1 cellular context compared by ENCODE assay signal in the genomic region with DNA sequence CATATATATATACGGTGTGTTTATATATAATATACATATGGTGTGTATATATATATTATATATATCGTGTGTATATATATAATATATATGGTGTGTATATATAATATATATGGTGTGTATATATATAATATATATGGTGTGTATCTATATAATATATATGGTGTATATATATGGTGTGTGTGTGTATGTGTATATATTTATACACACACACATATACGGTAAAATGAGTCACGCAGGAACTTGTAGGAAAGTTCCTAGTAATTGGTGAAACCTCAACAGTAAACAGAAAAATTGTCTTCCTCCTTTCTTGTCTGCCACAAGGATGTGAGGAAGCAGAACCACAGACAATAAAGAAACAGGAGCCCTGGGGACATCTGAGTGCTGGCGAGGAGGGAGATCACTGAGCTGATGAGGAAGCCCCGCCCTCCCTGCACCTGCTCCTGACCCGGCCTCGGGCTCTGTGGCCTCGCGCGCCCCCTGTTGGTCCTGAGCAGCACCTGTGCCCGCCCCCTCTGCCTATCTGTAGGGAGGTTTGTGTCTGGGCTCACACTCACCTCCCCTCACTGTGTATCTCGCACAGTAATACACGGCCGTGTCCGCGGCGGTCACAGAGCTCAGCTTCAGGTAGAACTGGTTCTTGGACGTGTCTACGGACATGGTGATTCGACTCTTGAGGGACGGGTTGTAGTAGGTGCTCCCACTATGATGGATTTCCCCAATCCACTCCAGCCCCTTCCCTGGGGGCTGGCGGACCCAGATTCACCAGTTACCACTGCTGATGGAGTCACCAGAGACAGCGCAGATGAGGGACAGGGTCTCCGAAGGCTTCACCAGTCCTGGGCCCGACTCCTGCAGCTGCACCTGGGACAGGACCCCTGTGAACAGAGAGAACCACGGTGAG.
TF ChIP-seq lines count a peak whose summit lies in the region.

No MANE protein-coding gene starts in this region.

TF ChIP-seq in GM23338, 12 proteins besides CTCF, POLR2A, EP300 and RAD21 (continued from another document):
- TF ChIP-seq, protein P1, sequence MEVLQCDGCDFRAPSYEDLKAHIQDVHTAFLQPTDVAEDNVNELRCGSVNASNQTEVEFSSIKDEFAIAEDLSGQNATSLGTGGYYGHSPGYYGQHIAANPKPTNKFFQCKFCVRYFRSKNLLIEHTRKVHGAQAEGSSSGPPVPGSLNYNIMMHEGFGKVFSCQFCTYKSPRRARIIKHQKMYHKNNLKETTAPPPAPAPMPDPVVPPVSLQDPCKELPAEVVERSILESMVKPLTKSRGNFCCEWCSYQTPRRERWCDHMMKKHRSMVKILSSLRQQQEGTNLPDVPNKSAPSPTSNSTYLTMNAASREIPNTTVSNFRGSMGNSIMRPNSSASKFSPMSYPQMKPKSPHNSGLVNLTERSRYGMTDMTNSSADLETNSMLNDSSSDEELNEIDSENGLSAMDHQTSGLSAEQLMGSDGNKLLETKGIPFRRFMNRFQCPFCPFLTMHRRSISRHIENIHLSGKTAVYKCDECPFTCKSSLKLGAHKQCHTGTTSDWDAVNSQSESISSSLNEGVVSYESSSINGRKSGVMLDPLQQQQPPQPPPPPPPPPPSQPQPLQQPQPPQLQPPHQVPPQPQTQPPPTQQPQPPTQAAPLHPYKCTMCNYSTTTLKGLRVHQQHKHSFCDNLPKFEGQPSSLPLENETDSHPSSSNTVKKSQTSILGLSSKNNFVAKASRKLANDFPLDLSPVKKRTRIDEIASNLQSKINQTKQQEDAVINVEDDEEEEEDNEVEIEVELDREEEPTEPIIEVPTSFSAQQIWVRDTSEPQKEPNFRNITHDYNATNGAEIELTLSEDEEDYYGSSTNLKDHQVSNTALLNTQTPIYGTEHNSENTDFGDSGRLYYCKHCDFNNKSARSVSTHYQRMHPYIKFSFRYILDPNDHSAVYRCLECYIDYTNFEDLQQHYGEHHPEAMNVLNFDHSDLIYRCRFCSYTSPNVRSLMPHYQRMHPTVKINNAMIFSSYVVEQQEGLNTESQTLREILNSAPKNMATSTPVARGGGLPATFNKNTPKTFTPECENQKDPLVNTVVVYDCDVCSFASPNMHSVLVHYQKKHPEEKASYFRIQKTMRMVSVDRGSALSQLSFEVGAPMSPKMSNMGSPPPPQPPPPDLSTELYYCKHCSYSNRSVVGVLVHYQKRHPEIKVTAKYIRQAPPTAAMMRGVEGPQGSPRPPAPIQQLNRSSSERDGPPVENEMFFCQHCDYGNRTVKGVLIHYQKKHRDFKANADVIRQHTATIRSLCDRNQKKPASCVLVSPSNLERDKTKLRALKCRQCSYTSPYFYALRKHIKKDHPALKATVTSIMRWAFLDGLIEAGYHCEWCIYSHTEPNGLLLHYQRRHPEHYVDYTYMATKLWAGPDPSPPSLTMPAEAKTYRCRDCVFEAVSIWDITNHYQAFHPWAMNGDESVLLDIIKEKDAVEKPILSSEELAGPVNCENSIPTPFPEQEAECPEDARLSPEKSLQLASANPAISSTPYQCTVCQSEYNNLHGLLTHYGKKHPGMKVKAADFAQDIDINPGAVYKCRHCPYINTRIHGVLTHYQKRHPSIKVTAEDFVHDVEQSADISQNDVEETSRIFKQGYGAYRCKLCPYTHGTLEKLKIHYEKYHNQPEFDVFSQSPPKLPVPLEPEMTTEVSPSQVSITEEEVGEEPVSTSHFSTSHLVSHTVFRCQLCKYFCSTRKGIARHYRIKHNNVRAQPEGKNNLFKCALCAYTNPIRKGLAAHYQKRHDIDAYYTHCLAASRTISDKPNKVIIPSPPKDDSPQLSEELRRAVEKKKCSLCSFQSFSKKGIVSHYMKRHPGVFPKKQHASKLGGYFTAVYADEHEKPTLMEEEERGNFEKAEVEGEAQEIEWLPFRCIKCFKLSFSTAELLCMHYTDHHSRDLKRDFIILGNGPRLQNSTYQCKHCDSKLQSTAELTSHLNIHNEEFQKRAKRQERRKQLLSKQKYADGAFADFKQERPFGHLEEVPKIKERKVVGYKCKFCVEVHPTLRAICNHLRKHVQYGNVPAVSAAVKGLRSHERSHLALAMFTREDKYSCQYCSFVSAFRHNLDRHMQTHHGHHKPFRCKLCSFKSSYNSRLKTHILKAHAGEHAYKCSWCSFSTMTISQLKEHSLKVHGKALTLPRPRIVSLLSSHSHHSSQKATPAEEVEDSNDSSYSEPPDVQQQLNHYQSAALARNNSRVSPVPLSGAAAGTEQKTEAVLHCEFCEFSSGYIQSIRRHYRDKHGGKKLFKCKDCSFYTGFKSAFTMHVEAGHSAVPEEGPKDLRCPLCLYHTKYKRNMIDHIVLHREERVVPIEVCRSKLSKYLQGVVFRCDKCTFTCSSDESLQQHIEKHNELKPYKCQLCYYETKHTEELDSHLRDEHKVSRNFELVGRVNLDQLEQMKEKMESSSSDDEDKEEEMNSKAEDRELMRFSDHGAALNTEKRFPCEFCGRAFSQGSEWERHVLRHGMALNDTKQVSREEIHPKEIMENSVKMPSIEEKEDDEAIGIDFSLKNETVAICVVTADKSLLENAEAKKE (CRISPR knock-in tag; IDR thresholded peaks at IDR 0.05), result no peak
- TF ChIP-seq STAT1 (IDR thresholded peaks at IDR 0.05; ENCODE audit: unreplicated experiment), result no peak
- TF ChIP-seq POLR2AphosphoS5 (IDR thresholded peaks at IDR 0.05; ENCODE audit: low read depth), result no peak
